1 cellular context compared by ENCODE assay signal in genomic region chr4:114358901-114359300, GRCh38.
TF ChIP-seq lines count a peak whose summit lies in the region.

No MANE protein-coding gene starts in this region.

TF ChIP-seq in H1, 55 proteins besides CTCF, POLR2A, EP300 and RAD21 (continued from another document):
- TF ChIP-seq HDAC6 (IDR thresholded peaks at IDR 0.05; ENCODE audit: low read depth, low read length) (no peak), SRF (IDR thresholded peaks at IDR 0.05; ENCODE audit: low read depth, low read length) (no peak), USF2 (IDR thresholded peaks at IDR 0.05; ENCODE audit: low read length) (no peak), SIN3A (conservative IDR thresholded peaks at IDR 0.05 in 1 of 2, IDR thresholded peaks at IDR 0.05 in 1 of 2; ENCODE audit: low read depth in 1 of 2, low read length in 2 of 2) (no peak), CHD7 (IDR thresholded peaks at IDR 0.05; ENCODE audit: insufficient replicate concordance, low read length) (no peak), CBX8 (IDR thresholded peaks at IDR 0.05; ENCODE audit: borderline replicate concordance, low read depth, low read length) (no peak), CTBP2 (IDR thresholded peaks at IDR 0.05; ENCODE audit: borderline replicate concordance, insufficient read depth, insufficient read length, low read length) (no peak), TBP (IDR thresholded peaks at IDR 0.05; ENCODE audit: low read depth, low read length) (no peak), JUND (IDR thresholded peaks at IDR 0.05; ENCODE audit: low read length) (no peak), NRF1 (IDR thresholded peaks at IDR 0.05; ENCODE audit: low read depth, low read length) (no peak), CHD1 (IDR thresholded peaks at IDR 0.05; ENCODE audit: low read depth, low read length) (no peak), GTF2F1 (IDR thresholded peaks at IDR 0.05; ENCODE audit: borderline replicate concordance, low read depth, low read length) (no peak), SAP30 (IDR thresholded peaks at IDR 0.05; ENCODE audit: insufficient read depth, insufficient replicate concordance, low read length) (no peak), EGR1 (IDR thresholded peaks at IDR 0.05; ENCODE audit: borderline replicate concordance, low read depth, low read length) (no peak), KDM1A (IDR thresholded peaks at IDR 0.05; ENCODE audit: borderline replicate concordance, low read length) (no peak)
TF ChIP-seq in H1: peak in this region for 0.
